Comparison of ENCODE assay signal across 8 cellular contexts in genomic region chr5:150544606-150545219, GRCh38. TPM values are rescaled to one million over a fixed set of nuclear protein-coding genes. Genes with fewer than 3 reads are reported as not detected.
DNase-seq lines count a peak whose midpoint lies in the region; ATAC-seq and TF ChIP-seq lines count a peak whose summit lies in the region.

No MANE protein-coding gene starts in this region.

- TF ChIP-seq CTCF in heart right ventricle (IDR thresholded peaks at IDR 0.05), result peak; percentile 71 to 95 (median 89)

- WGBS in heart right ventricle, 2 donors, result 37 to 47% methylated on average over 8 of the region's 8 CpGs

- intact Hi-C loops in heart right ventricle (cut with DNase I), result loop anchor here (1.0 to 10.0 kb wide), 6 partner anchors 57 to 87 kb away; no protein-coding TSS in a partner anchor
- intact Hi-C loops in sciatic nerve (cut with DNase I), result no loop called here

- no peaks in the 10 kb centered on the region for H3K9me3 ChIP-seq in heart right ventricle

- peaks cover 0 to 46% (median 32%) of the 10 kb centered on the region in 9 donors for H3K4me1 ChIP-seq in heart right ventricle

- H3K27ac ChIP-seq in heart right ventricle, result peak overlapping the region in 2 of 10 donors; percentile 12 to 48

- DNase-seq in DMS114 treated with DMSO at 0.1 percent for 48 hours (lab: John Stamatoyannopoulos, UW; ENCODE audit: unreplicated experiment), result peak; percentile 19
- peak; percentile 53 for DNase-seq in HT1080 (ENCODE audit: low read depth)
- DNase-seq in SKM-1 treated with dmso at 0.1 percent for 144 hours (lab: John Stamatoyannopoulos, UW; ENCODE audit: unreplicated experiment), result peak; percentile 79
- peak; percentile 25 for DNase-seq in activated naive CD8-positive, alpha-beta T cell treated with anti-CD3 and anti-CD28 coated beads, Interleukin-2, amount 50 U/mL, for 16 hours (ENCODE audit: low read depth, low spot score)
- DNase-seq in heart right ventricle, result peak; percentile 78 to 80
- DNase-seq in sciatic nerve (ENCODE audit: low spot score), result peak; percentile 83
- no peak for DNase-seq in GOT3 (lab: John Stamatoyannopoulos, UW)

- H3K4me3 ChIP-seq in heart right ventricle, result no peak overlapping the region

- ATAC-seq in GM21360 (IDR thresholded peaks at IDR 0.05; ENCODE audit: unreplicated experiment) (peak; percentile 83), heart right ventricle (peak; percentile 69 to 81 (median 77)), sciatic nerve (peak; percentile 80)

- peaks cover 0 to 99% (median 58%) of the 10 kb centered on the region in 9 donors for H3K36me3 ChIP-seq in heart right ventricle

- no peaks in the 10 kb centered on the region for H3K27me3 ChIP-seq in heart right ventricle

RNA-seq across cellular contexts. Expression of gene NDST1, which starts 36.8 kb away (rescaled TPM):
- 47.6 and 58.6 TPM in 2 replicates for total RNA-seq in HT1080 (2014; rRNA removed; shearing (Covaris generic))
- 57.5 and 64.7 TPM in 2 replicates for polyA plus RNA-seq in HT1080 (2015; cell fraction: cytosol; rRNA removed)
- 74.6 and 77.4 TPM in 2 replicates for polyA plus RNA-seq in HT1080 (2015; cell fraction: nucleus; rRNA removed)
- total RNA-seq in heart right ventricle, result 10 to 100 TPM; 50.3 to 86.1 (median 61.5) TPM
- polyA plus RNA-seq in heart right ventricle, result 10 to 100 TPM; 14.8 to 15.9 TPM
- total RNA-seq in sciatic nerve, result 109 TPM
